In the genomic region with DNA sequence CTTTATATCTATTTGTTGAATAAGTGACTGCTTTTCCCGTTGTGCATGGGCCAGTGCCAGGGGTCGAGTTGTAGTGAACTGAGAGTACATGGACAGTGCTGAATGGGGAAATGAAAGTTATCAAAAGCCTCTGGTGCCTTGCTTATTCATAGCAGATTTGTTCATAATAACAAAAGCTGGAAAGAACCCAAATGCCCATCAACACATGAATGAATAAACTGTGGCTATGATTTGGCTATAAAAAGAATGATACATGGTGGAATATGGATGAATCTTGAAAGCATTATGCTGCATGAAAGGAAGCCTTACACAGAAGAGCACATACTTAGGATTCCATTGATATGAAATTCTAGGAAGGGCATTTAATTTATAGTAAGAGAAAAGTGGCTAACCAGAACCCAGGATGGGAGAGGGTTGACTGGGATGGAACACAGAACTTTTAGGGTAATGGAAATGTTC, we compare ENCODE assay signal across 8 cellular contexts. TPM values are rescaled to one million over a fixed set of nuclear protein-coding genes. Genes with fewer than 3 reads are reported as not detected.
A peak's percentile ranks its signal among the peaks of the same experiment; 100 is the strongest.
DNase-seq lines count a peak whose midpoint lies in the region; ATAC-seq and TF ChIP-seq lines count a peak whose summit lies in the region.

No MANE protein-coding gene starts in this region.

- peak overlapping the region; percentile 79 for H3K4me3 Mint-ChIP-seq in memory B cell

- peaks cover 59% of the 10 kb centered on the region for H3K4me1 Mint-ChIP-seq in memory B cell

- no peak overlapping the region for H3K9ac ChIP-seq in BLaER1 treated with 17β-estradiol and CSF1 and Interleukin-3, amounts not matched to agents 10 nM and 100 nM

- ATAC-seq in memory B cell (ENCODE audit: low read depth) (peak; percentile 60), GM18505 (IDR thresholded peaks at IDR 0.05; ENCODE audit: unreplicated experiment) (no peak)

- peak overlapping the region in 6 of 11 experiments; percentile 8 to 62 (median 34); a peak in 9 of 22 replicates for H3K27ac ChIP-seq in BLaER1 treated with 17β-estradiol and CSF1 and Interleukin-3, amounts not matched to agents 10 nM and 100 nM

- no peaks in the 10 kb centered on the region for H3K27me3 Mint-ChIP-seq in memory B cell

- TF ChIP-seq POLR2A in GM18505 (IDR thresholded peaks at IDR 0.05; ENCODE audit: borderline replicate concordance, extremely low read depth, insufficient read depth, insufficient read length): no peak

- no peaks in the 10 kb centered on the region for H3K36me3 Mint-ChIP-seq in memory B cell

- peak overlapping the region; percentile 98 for H3K27ac Mint-ChIP-seq in memory B cell

- no peak overlapping the region for H3K4me3 ChIP-seq in BLaER1 treated with 17β-estradiol and CSF1 and Interleukin-3, amounts not matched to agents 10 nM and 100 nM

- no peaks in the 10 kb centered on the region for H3K9me3 ChIP-seq in BLaER1 treated with 17β-estradiol and CSF1 and Interleukin-3, amounts not matched to agents 10 nM and 100 nM (replicated peaks in 1 of 11)

- no peaks in the 10 kb centered on the region for H3K9me3 Mint-ChIP-seq in memory B cell

- peak overlapping the region; percentile 42 to 88 (median 71) for H3K4me2 ChIP-seq in BLaER1 treated with 17β-estradiol and CSF1 and Interleukin-3, amounts not matched to agents 10 nM and 100 nM

- peaks cover 12 to 100% (median 56%) of the 10 kb centered on the region in 11 experiments; a peak in 19 of 22 replicates for H4K20me1 ChIP-seq in BLaER1 treated with 17β-estradiol and CSF1 and Interleukin-3, amounts not matched to agents 10 nM and 100 nM

- H3K36me3 ChIP-seq in BLaER1 treated with 17β-estradiol and CSF1 and Interleukin-3, amounts not matched to agents 10 nM and 100 nM: no peaks in the 10 kb centered on the region

- peak; percentile 79 for DNase-seq in LHCN-M2 (ENCODE audit: low read depth)
- DNase-seq in astrocyte of the hippocampus (ENCODE audit: low read depth, low spot score): peak; percentile 35
- no peak for DNase-seq in memory B cell (ENCODE audit: low spot score in 2 of 2)
- DNase-seq in DMS153 treated with DMSO at 0.1 percent for 48 hours (lab: John Stamatoyannopoulos, UW; ENCODE audit: unreplicated experiment): no peak
- no peak for DNase-seq in NCI-H1105 (lab: John Stamatoyannopoulos, UW)
- DNase-seq in DMS153 (lab: John Stamatoyannopoulos, UW): no peak

- H3K27me3 ChIP-seq in BLaER1 treated with 17β-estradiol and CSF1 and Interleukin-3, amounts not matched to agents 10 nM and 100 nM: no peaks in the 10 kb centered on the region

- H3K4me1 ChIP-seq in BLaER1 treated with 17β-estradiol and CSF1 and Interleukin-3, amounts not matched to agents 10 nM and 100 nM: peaks cover 55 to 74% (median 70%) of the 10 kb centered on the region in 10 experiments

RNA-seq across cellular contexts. Expression of a gene that starts 42.6 kb away (rescaled TPM):
- total RNA-seq in LHCN-M2 (2014; rRNA removed): 26.0 and 30.0 TPM in 2 replicates
- polyA plus RNA-seq in LHCN-M2 (2012): 52.3 TPM

Comparison
In these comparisons a context has a peak if more than half of its experiments do, and no peak if none do; other contexts are left out.
1. DNase-seq: peak in LHCN-M2 (single experiment) and astrocyte of the hippocampus (single experiment); none in memory B cell (0 of 2), DMS153 treated with DMSO at 0.1 percent for 48 hours (single experiment), NCI-H1105 (single experiment) and DMS153 (single experiment).